20 cellular contexts compared by ENCODE assay signal in genomic region chr2:187466129-187466792, GRCh38. TPM values are rescaled to one million over a fixed set of nuclear protein-coding genes. Genes with fewer than 3 reads are reported as not detected.
DNase-seq lines count a peak whose midpoint lies in the region; ATAC-seq, FAIRE-seq and TF ChIP-seq lines count a peak whose summit lies in the region.
"Had no signal": no experiment of that assay in that cellular context is flagged by ENCODE, and none has a peak within 500 bp of the region (broad histone marks: within the 10 kb centered on the region; RNA-seq: fewer than 3 reads in every experiment).

No MANE protein-coding gene starts in this region.

- no peaks in the 10 kb centered on the region for H3K4me1 Mint-ChIP-seq in activated CD4-positive, alpha-beta memory T cell treated with anti-CD3 and anti-CD28 coated beads for 36 hours (ENCODE audit: low read depth)
- H3K4me1 Mint-ChIP-seq: CD14-positive monocyte, T-cell had no signal

- H2AFZ ChIP-seq in GM12878 (ENCODE audit: control insufficient read depth, low read depth, low read length), result no peak overlapping the region

- no peak for TF ChIP-seq POLR2A in GM12878 (IDR thresholded peaks at IDR 0.05; ENCODE audit: low read depth, low read length)

- DNase-seq in GM12878 (ENCODE audit: low read depth, low spot score) (no peak), D341Med (ENCODE audit: low spot score) (no peak), activated gamma-delta T cell treated with Interleukin-2 at 50 U/mL for 16 hours (no peak), ascending aorta (ENCODE audit: low spot score in 2 of 2) (no peak)
- DNase-seq in activated CD4-positive, alpha-beta memory T cell treated with anti-CD3 and anti-CD28 coated beads for 36 hours, result no peak
- DNase-seq: DMS153, EL, H7, MV-4-11, NCI-H1417, NCI-H187 treated with DMSO at 0.1 percent for 48 hours, NCI-H345, T-cell had no signal

- RAD21 ChIA-PET in GM12878 (lab: Charles Lee; ENCODE audit: unreplicated experiment), result interaction anchor here (0.8 kb wide), 1 partner anchor 604 kb away, joined by 4 read pairs; no protein-coding TSS in a partner anchor

- BruUV-seq in GM12878 (replicated peaks; lab: Mats Ljungman, UMichigan), result no TSS peak

- H3K4me1 ChIP-seq in GM12878 (ENCODE audit: control insufficient read depth, insufficient read depth, low read length) (no peaks in the 10 kb centered on the region), ascending aorta (no peaks in the 10 kb centered on the region)

- H3K27ac ChIP-seq in GM12878 (ENCODE audit: control insufficient read depth, insufficient read depth) (no peak overlapping the region), ascending aorta (no peak overlapping the region)
- H3K27ac ChIP-seq: HL-60 had no signal

- SMC1A ChIA-PET in GM12878 (lab: Charles Lee; ENCODE audit: uncharacterized antibody, unreplicated experiment), result interaction anchor here (0.7 to 2.3 kb wide), 6 partner anchors 10 to 603 kb away, joined by 3 to 9 read pairs (median 7); partner anchors contain the start of gene CALCRL

- H3K4me3 ChIP-seq in GM12878, result no peak overlapping the region
- no peak overlapping the region for H3K4me3 ChIP-seq in ascending aorta

- intact Hi-C loops in GM12878 (cut with micrococcal nuclease; ENCODE audit: unreplicated experiment), result no loop called here
- intact Hi-C loops in ascending aorta (cut with DNase I), result no loop called here
- intact Hi-C loops in activated CD4-positive, alpha-beta memory T cell treated with anti-CD3 and anti-CD28 coated beads for 36 hours (cut with micrococcal nuclease), result no loop called here

- TF ChIP-seq EP300 in GM12878 (IDR thresholded peaks at IDR 0.05; ENCODE audit: borderline replicate concordance in 1 of 2, control insufficient read depth in 1 of 2, low read depth in 2 of 2, low read length in 2 of 2), result no peak

- no peaks in the 10 kb centered on the region for H3K9me3 Mint-ChIP-seq in activated CD4-positive, alpha-beta memory T cell treated with anti-CD3 and anti-CD28 coated beads for 36 hours
- H3K9me3 Mint-ChIP-seq: T-cell had no signal

- H3K9ac ChIP-seq in GM12878 (ENCODE audit: control insufficient read depth, insufficient read depth, low read length), result no peak overlapping the region

- WGBS in GM12878 (ENCODE audit: insufficient coverage, insufficient replicate concordance, low lambda C conversion rate, missing lambda C conversion rate), result 71% methylated on average over 2 of the region's 2 CpGs

- H3K36me3 ChIP-seq in GM12878 (ENCODE audit: control insufficient read depth in 2 of 2, insufficient read depth in 2 of 2, low read length in 1 of 2), result no peaks in the 10 kb centered on the region
- no peaks in the 10 kb centered on the region for H3K36me3 ChIP-seq in ascending aorta

- peak; percentile 6 for FAIRE-seq in G401.6 (lab: Jason Lieb, UNC)
- no peak for FAIRE-seq in GM12878 (lab: Jason Lieb, UNC)
- FAIRE-seq: HTR-8/SVneo had no signal

- H3K27me3 ChIP-seq in GM12878 (replicated peaks in 1 of 2; ENCODE audit: control insufficient read depth in 2 of 2, insufficient read depth in 2 of 2, low read length in 1 of 2) (no peaks in the 10 kb centered on the region), ascending aorta (no peaks in the 10 kb centered on the region)

- CTCF ChIA-PET in GM12878 (lab: Yijun Ruan, JAX), result interaction anchor here (0.7 to 1.4 kb wide), 4 partner anchors 115 to 1889 kb away, joined by 3 to 4 read pairs (median 4); no protein-coding TSS in a partner anchor
- CTCF ChIA-PET in activated CD4-positive, alpha-beta memory T cell treated with anti-CD3 and anti-CD28 coated beads for 36 hours (lab: Charles Lee), result no interaction called here

- H4K20me1 ChIP-seq in GM12878 (ENCODE audit: control insufficient read depth, insufficient read depth), result no peaks in the 10 kb centered on the region

- peak; percentile 48 for ATAC-seq in GM18909 (IDR thresholded peaks at IDR 0.05; ENCODE audit: poor library complexity, unreplicated experiment)
- ATAC-seq in HG03432 (IDR thresholded peaks at IDR 0.05; ENCODE audit: unreplicated experiment), result peak; percentile 33
- ATAC-seq in GM12878, result peak; percentile 74
- ATAC-seq: Panc1, T-cell had no signal

- H3K9me3 ChIP-seq in GM12878 (replicated peaks; ENCODE audit: control insufficient read depth, insufficient read depth, low read length) (no peaks in the 10 kb centered on the region), ascending aorta (no peaks in the 10 kb centered on the region)

- H3K79me2 ChIP-seq in GM12878 (ENCODE audit: control insufficient read depth, insufficient read depth, low read length), result no peaks in the 10 kb centered on the region

- H3K36me3 Mint-ChIP-seq in activated CD4-positive, alpha-beta memory T cell treated with anti-CD3 and anti-CD28 coated beads for 36 hours, result no peaks in the 10 kb centered on the region
- H3K36me3 Mint-ChIP-seq: CD14-positive monocyte, T-cell had no signal

- H3K4me3 Mint-ChIP-seq in activated CD4-positive, alpha-beta memory T cell treated with anti-CD3 and anti-CD28 coated beads for 36 hours, result no peak overlapping the region
- H3K4me3 Mint-ChIP-seq: CD14-positive monocyte, T-cell had no signal

- no peak for TF ChIP-seq CTCF in GM12878 (IDR thresholded peaks at IDR 0.05 in 2 of 3, conservative IDR thresholded peaks at IDR 0.05 in 1 of 3; ENCODE audit: control insufficient read depth in 2 of 3, extremely low read depth in 1 of 3, insufficient read depth in 1 of 3, low read depth in 3 of 3, low read length in 3 of 3)
- no peak for TF ChIP-seq CTCF in ascending aorta (IDR thresholded peaks at IDR 0.05)

- POLR2A ChIA-PET in GM12878 (lab: Charles Lee), result no interaction called here
- POLR2A ChIA-PET in activated CD4-positive, alpha-beta memory T cell treated with anti-CD3 and anti-CD28 coated beads for 36 hours (lab: Charles Lee), result no interaction called here

- no peak for TF ChIP-seq RAD21 in GM12878 (IDR thresholded peaks at IDR 0.05; ENCODE audit: insufficient read depth, low read depth, low read length)

- no peaks in the 10 kb centered on the region for H3K27me3 Mint-ChIP-seq in activated CD4-positive, alpha-beta memory T cell treated with anti-CD3 and anti-CD28 coated beads for 36 hours
- H3K27me3 Mint-ChIP-seq: T-cell had no signal

- in situ Hi-C loops in GM12878 (cut with MboI), result loop anchor here (25.0 kb wide), 1 partner anchor 979 kb away; the partner anchor contains the start of gene ZC3H15

- H3K4me2 ChIP-seq in GM12878 (ENCODE audit: control insufficient read depth, insufficient read depth), result no peak overlapping the region

- no peak overlapping the region for H3K27ac Mint-ChIP-seq in activated CD4-positive, alpha-beta memory T cell treated with anti-CD3 and anti-CD28 coated beads for 36 hours
- H3K27ac Mint-ChIP-seq: CD14-positive monocyte, T-cell had no signal

TF ChIP-seq in GM12878, 131 proteins besides CTCF, POLR2A, EP300 and RAD21:
- TF ChIP-seq ZNF207 (IDR thresholded peaks at IDR 0.05; ENCODE audit: borderline replicate concordance) (no peak), NR2C1 (IDR thresholded peaks at IDR 0.05) (no peak), POLR2AphosphoS2 (IDR thresholded peaks at IDR 0.05; ENCODE audit: low read depth, low read length) (no peak), ATF2 (IDR thresholded peaks at IDR 0.05; ENCODE audit: low read length) (no peak), PAX8 (IDR thresholded peaks at IDR 0.05) (no peak), BCL11A (IDR thresholded peaks at IDR 0.05; ENCODE audit: low read depth, low read length) (no peak), CEBPB (IDR thresholded peaks at IDR 0.05; ENCODE audit: borderline replicate concordance in 1 of 2, low read depth in 2 of 2, low read length in 2 of 2) (no peak)

RNA-seq across cellular contexts. Expression of gene CALCRL, which starts 18.2 kb away (rescaled TPM):
- total RNA-seq in GM12878 (2013; cell fraction: nucleolus; rRNA removed), result 28.6 and 30.0 TPM in 2 replicates
- total RNA-seq in GM12878 (2014; rRNA removed), result 8.5 and 11.1 TPM in 2 replicates
- 6.9 and 11.1 TPM in 2 replicates for total RNA-seq in GM12878 (2014; rRNA removed; fragmentation: Illumina TruSeq; extraction: Trizol)
- total RNA-seq in GM12878 (2021), result 4.5 and 5.6 TPM in 2 replicates
- 1.0 TPM for polyA plus RNA-seq in GM12878 (2011; ENCODE audit: low read depth)
- polyA plus RNA-seq in GM12878 (2011; rRNA removed), result 4.5 and 8.0 TPM in 2 replicates
- polyA plus RNA-seq in GM12878 (2011; cell fraction: cytosol; rRNA removed), result 2.9 and 4.3 TPM in 2 replicates
- polyA plus RNA-seq in GM12878 (2011; cell fraction: nucleus; rRNA removed), result 2.7 and 2.8 TPM in 2 replicates
- polyA plus RNA-seq in GM12878 (2012), result 0.95 and 1.5 TPM in 2 replicates
- polyA plus RNA-seq in GM12878 (2014; fragmentation: Illumina TruSeq; extraction: Trizol), result 5.5 and 7.2 TPM in 2 replicates
- 1 to 10 TPM; 6.1 to 7.4 TPM for polyA plus RNA-seq in GM12878 (2014; fragmentation: Nextera tagmentation; extraction: Ambion mirVana)
- 3.3 and 3.8 TPM in 2 replicates for polyA plus RNA-seq in GM12878 (2014; rRNA removed)
- polyA plus RNA-seq in GM12878 (2016; fragmentation: Nextera tagmentation; extraction: Ambion mirVana), result 1 to 10 TPM; 2.3 to 3.3 TPM
- 9.1 TPM in 2 replicates for polyA minus RNA-seq in GM12878 (2011; rRNA and poly(A)+ RNA removed)
- 1.6 and 2.8 TPM in 2 replicates for polyA minus RNA-seq in GM12878 (2011; cell fraction: cytosol; rRNA and poly(A)+ RNA removed)
- 6.6 and 10.2 TPM in 2 replicates for polyA minus RNA-seq in GM12878 (2011; cell fraction: nucleus; rRNA and poly(A)+ RNA removed)
- total RNA-seq in ascending aorta, result 41.5 TPM
- total RNA-seq in activated CD4-positive, alpha-beta memory T cell treated with anti-CD3 and anti-CD28 coated beads for 36 hours, result under 1 TPM; 0.17 to 0.27 TPM

Comparison
In these comparisons a context has a peak if more than half of its experiments do, and no peak if none do; other contexts are left out.
1. RNA of gene CALCRL, which starts 18.2 kb away (total RNA-seq): 41.5 TPM in ascending aorta (single experiment) and 4.5 to 30.0 TPM in GM12878; 0.17 to 0.27 TPM in activated CD4-positive, alpha-beta memory T cell treated with anti-CD3 and anti-CD28 coated beads for 36 hours; every median in the first group is over 4 times any median in the second.
2. Peak in every context shown above with its lines, with median percentiles within 50 percentile points of each other: ATAC-seq.